Comparison of ENCODE assay signal across 8 cellular contexts in the genomic region with DNA sequence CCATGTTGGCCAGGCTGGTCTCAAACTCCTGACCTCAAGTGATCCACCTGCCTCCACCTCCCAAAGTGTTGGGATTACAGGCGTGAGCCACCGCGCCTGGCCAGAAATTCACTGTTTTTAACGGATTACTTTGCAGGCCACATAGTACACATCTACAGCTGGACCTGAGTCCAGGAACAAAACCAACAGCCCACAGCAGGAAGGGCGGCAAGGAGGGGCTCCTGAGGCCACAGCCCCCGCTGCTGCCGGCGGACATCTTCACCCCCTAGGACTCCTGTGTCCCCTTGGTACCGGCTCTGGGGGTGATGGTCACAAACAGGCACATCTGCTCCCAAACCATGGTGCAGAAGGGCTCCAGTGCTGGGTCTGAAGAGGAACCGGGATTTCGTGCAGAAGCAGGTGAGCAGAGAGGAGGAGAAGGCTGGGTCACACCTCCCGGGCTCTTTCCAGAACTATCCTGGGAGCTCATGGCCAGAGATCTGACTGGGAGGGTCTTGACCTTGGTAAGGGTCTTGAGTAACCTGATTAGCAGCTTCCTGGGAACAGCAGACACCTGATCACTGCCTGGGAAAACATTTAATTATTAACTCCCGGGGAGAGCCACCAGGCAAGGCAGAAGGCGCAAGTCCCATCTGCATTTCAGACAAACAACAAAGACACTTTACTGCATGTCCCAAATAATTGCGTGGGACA.
DNase-seq lines count a peak whose midpoint lies in the region; ATAC-seq, FAIRE-seq and TF ChIP-seq lines count a peak whose summit lies in the region.
"Not testable (repeated sequence)": the region's sequence is repeated elsewhere in the genome, so short reads cannot be mapped to it uniquely, and the experiment has no call there.

No MANE protein-coding gene starts in this region.

- H2BK12ac ChIP-seq in neuronal stem cell (ENCODE audit: low read length), result not testable (repeated sequence)

- peak overlapping the region; percentile 27 for H3K18ac ChIP-seq in neuronal stem cell (ENCODE audit: low read length)

- DNase-seq in A549 (ENCODE audit: low read depth in 1 of 2, low spot score in 1 of 2); HFFc6; RWPE2 (ENCODE audit: low spot score); bronchial epithelial cell (ENCODE audit: low read depth); glutamatergic neuron; neuronal stem cell (ENCODE audit: low spot score): not testable (repeated sequence)
- DNase-seq in right lobe of liver, result peak in 2 of 3 donors; percentile 50 to 64

- H4K8ac ChIP-seq in neuronal stem cell (ENCODE audit: low read depth, low read length), result not testable (repeated sequence)

- not testable (repeated sequence) for H3K14ac ChIP-seq in neuronal stem cell (ENCODE audit: low read length)

- H3K23ac ChIP-seq in neuronal stem cell (ENCODE audit: low read depth, low read length, poor library complexity), result not testable (repeated sequence)

- H3K79me1 ChIP-seq in neuronal stem cell (ENCODE audit: low read depth, low read length), result not testable (repeated sequence)

- H3K27ac Mint-ChIP-seq in HFFc6; glutamatergic neuron (ENCODE audit: unreplicated experiment): not testable (repeated sequence)

- H3K9ac ChIP-seq in neuronal stem cell (ENCODE audit: low read depth, low read length, poor library complexity), result not testable (repeated sequence)
- peak overlapping the region; percentile 49 for H3K9ac ChIP-seq in skeletal muscle satellite cell (ENCODE audit: low read depth, low read length)

- POLR2A ChIA-PET in A549 (lab: Yijun Ruan, JAX), result not testable (repeated sequence)

- TF ChIP-seq EP300 in A549 (IDR thresholded peaks at IDR 0.05), result not testable (repeated sequence)

- H3K9me3 ChIP-seq in A549; RWPE2 (ENCODE audit: severe bottlenecking); right lobe of liver; neuronal stem cell (replicated peaks in 1 of 2; ENCODE audit: control insufficient read depth in 2 of 2, insufficient read depth in 1 of 2, low read depth in 1 of 2, low read length in 2 of 2); skeletal muscle satellite cell (replicated peaks; ENCODE audit: low read length): not testable (repeated sequence)

- H2BK120ac ChIP-seq in neuronal stem cell (ENCODE audit: low read depth, low read length), result not testable (repeated sequence)

- H3K4me3 ChIP-seq in A549, result peak overlapping the region; percentile 1; the same call in 1 of the 3 replicates
- H3K4me3 ChIP-seq in RWPE2 (ENCODE audit: severe bottlenecking), result peak overlapping the region; percentile 11
- H3K4me3 ChIP-seq in bronchial epithelial cell (ENCODE audit: low read depth, low read length), result peak overlapping the region; percentile 14
- H3K4me3 ChIP-seq in right lobe of liver, result peak overlapping the region in 2 of 3 donors; percentile 43 to 45
- not testable (repeated sequence) for H3K4me3 ChIP-seq in neuronal stem cell (ENCODE audit: low read length in 2 of 2)
- peak overlapping the region; percentile 58 for H3K4me3 ChIP-seq in skeletal muscle satellite cell (ENCODE audit: low read length)

- TF ChIP-seq POLR2A in A549 (IDR thresholded peaks at IDR 0.05; ENCODE audit: low read length); right lobe of liver (IDR thresholded peaks at IDR 0.05): not testable (repeated sequence)

- H2BK5ac ChIP-seq in neuronal stem cell (ENCODE audit: low read length), result not testable (repeated sequence)

- H3K9me3 Mint-ChIP-seq in HFFc6, result peaks cover 24% of the 10 kb centered on the region
- H3K9me3 Mint-ChIP-seq in glutamatergic neuron (ENCODE audit: unreplicated experiment), result not testable (repeated sequence)

- not testable (repeated sequence) for H3K27me3 ChIP-seq in RWPE2 (ENCODE audit: insufficient read depth, poor library complexity, severe bottlenecking); bronchial epithelial cell (ENCODE audit: control insufficient read depth, insufficient read depth, low read length); right lobe of liver; skeletal muscle satellite cell (ENCODE audit: control insufficient read depth, insufficient read depth, low read length)
- peaks cover 0 to 19% (median 0%) of the 10 kb centered on the region in 3 experiments for H3K27me3 ChIP-seq in neuronal stem cell (ENCODE audit: control insufficient read depth in 3 of 3, insufficient read depth in 3 of 3, low read depth in 1 of 3, low read length in 3 of 3)

- TF ChIP-seq RAD21 in A549 (conservative IDR thresholded peaks at IDR 0.05 in 1 of 2, IDR thresholded peaks at IDR 0.05 in 1 of 2), result not testable (repeated sequence)

- CTCF ChIA-PET in A549 (lab: Yijun Ruan, JAX), result not testable (repeated sequence)

- TF ChIP-seq CTCF in A549 (IDR thresholded peaks at IDR 0.05); HFFc6 (IDR thresholded peaks at IDR 0.05); RWPE2 (IDR thresholded peaks at IDR 0.05; ENCODE audit: poor library complexity, severe bottlenecking); bronchial epithelial cell (IDR thresholded peaks at IDR 0.05; ENCODE audit: insufficient read depth, low read length, severe bottlenecking); glutamatergic neuron (IDR thresholded peaks at IDR 0.05; ENCODE audit: partially characterized antibody, unreplicated experiment); right lobe of liver (IDR thresholded peaks at IDR 0.05): not testable (repeated sequence)

- peak overlapping the region; percentile 73 for H3K4me3 Mint-ChIP-seq in HFFc6
- peak overlapping the region; percentile 15 for H3K4me3 Mint-ChIP-seq in glutamatergic neuron (ENCODE audit: unreplicated experiment)

- H3K27ac ChIP-seq in A549, result peak overlapping the region; percentile 46 to 82; a peak in 5 of 6 replicates
- H3K27ac ChIP-seq in RWPE2 (ENCODE audit: poor library complexity, severe bottlenecking); neuronal stem cell (replicated peaks; ENCODE audit: low read length): not testable (repeated sequence)
- H3K27ac ChIP-seq in right lobe of liver, result peak overlapping the region; percentile 38 to 97 (median 82)

- H3K36me3 ChIP-seq in RWPE2 (ENCODE audit: low read depth); bronchial epithelial cell (ENCODE audit: control insufficient read depth, insufficient read depth, low read length); right lobe of liver; neuronal stem cell (replicated peaks in 1 of 2; ENCODE audit: control insufficient read depth in 2 of 2, insufficient read depth in 2 of 2, low read length in 2 of 2); skeletal muscle satellite cell (ENCODE audit: insufficient read depth, low read length): not testable (repeated sequence)

- not testable (repeated sequence) for FAIRE-seq in A549 (lab: Jason Lieb, UNC); bronchial epithelial cell (lab: Jason Lieb, UNC)

- 78% methylated on average over 13 of the region's 15 CpGs for WGBS in A549 (ENCODE audit: missing lambda C conversion rate)
- 14% methylated on average over 8 of the region's 15 CpGs for WGBS in right lobe of liver (ENCODE audit: insufficient coverage, low coverage, low lambda C conversion rate, missing lambda C conversion rate)
- WGBS in neuronal stem cell (ENCODE audit: extremely low coverage in 2 of 2, insufficient read length in 2 of 2, insufficient replicate concordance in 1 of 2), 2 donors, result no CpG with 5 or more reads among the region's 15 CpGs

- H3K36me3 Mint-ChIP-seq in HFFc6 (ENCODE audit: low read depth); glutamatergic neuron (ENCODE audit: unreplicated experiment): not testable (repeated sequence)

- peak overlapping the region; percentile 79 for H3K4me2 ChIP-seq in A549
- not testable (repeated sequence) for H3K4me2 ChIP-seq in neuronal stem cell (ENCODE audit: insufficient read depth, low read length, poor library complexity, severe bottlenecking)
- H3K4me2 ChIP-seq in skeletal muscle satellite cell (ENCODE audit: low read length), result peak overlapping the region; percentile 74

- H3K4me1 ChIP-seq in A549 (peaks cover 17% of the 10 kb centered on the region), right lobe of liver (peaks cover 0 to 20% (median 5%) of the 10 kb centered on the region in 4 donors)
- not testable (repeated sequence) for H3K4me1 ChIP-seq in RWPE2 (ENCODE audit: insufficient read depth, poor library complexity, severe bottlenecking); neuronal stem cell (ENCODE audit: control insufficient read depth in 2 of 2, insufficient read depth in 1 of 2, low read depth in 1 of 2, low read length in 2 of 2); skeletal muscle satellite cell (ENCODE audit: control insufficient read depth, insufficient read depth, low read length)

- H3K4ac ChIP-seq in neuronal stem cell (ENCODE audit: low read length), result not testable (repeated sequence)

- not testable (repeated sequence) for H2BK15ac ChIP-seq in neuronal stem cell (ENCODE audit: low read length)

- H3K27me3 Mint-ChIP-seq in HFFc6 (ENCODE audit: insufficient read depth), result peaks cover 10% of the 10 kb centered on the region
- H3K27me3 Mint-ChIP-seq in glutamatergic neuron (ENCODE audit: unreplicated experiment), result not testable (repeated sequence)

- ATAC-seq in A549 (peak; percentile 22 to 43; a peak in 4 of 6 replicates), right lobe of liver (peak; percentile 62 to 69 (median 66))
- not testable (repeated sequence) for ATAC-seq in RWPE2 (ENCODE audit: low read depth)

- H2AK5ac ChIP-seq in neuronal stem cell (ENCODE audit: low read depth, low read length), result not testable (repeated sequence)

- intact Hi-C loops in right lobe of liver (cut with DNase I), result not testable (repeated sequence)

- H4K91ac ChIP-seq in neuronal stem cell (ENCODE audit: low read depth, low read length, poor library complexity), result not testable (repeated sequence)

- H3K4me1 Mint-ChIP-seq in HFFc6 (ENCODE audit: low read depth); glutamatergic neuron (ENCODE audit: low read depth, unreplicated experiment): not testable (repeated sequence)

- H2AFZ ChIP-seq in neuronal stem cell (ENCODE audit: low read length), result not testable (repeated sequence)
